Comparison of ENCODE assay signal across 31 cellular contexts in the genomic region with DNA sequence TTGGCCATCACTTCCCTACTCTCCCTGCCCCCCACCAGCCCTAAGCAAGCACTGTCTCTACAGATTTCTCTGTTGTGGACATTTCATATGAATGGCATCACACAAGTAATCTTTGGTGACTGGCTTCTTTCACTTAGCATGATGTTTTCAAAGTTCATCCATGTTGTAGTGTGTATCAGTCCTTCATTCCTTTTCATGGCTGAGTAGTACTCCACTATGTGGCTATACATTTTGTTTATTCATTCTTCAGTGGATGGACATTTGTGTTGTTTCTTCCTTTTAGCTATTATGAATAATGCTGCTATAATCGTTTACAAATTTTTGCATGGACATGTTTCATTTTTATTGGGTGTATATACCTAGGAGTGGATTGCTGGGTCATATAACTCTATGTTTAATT.
"Had no signal": no experiment of that assay in that cellular context is flagged by ENCODE, and none has a peak within 500 bp of the region (broad histone marks: within the 10 kb centered on the region; RNA-seq: fewer than 3 reads in every experiment).

No MANE protein-coding gene starts in this region.

- H3K4me3 Mint-ChIP-seq: immature natural killer cell; mesothelial cell of epicardium; naive B cell; nephron; neural crest cell; stimulated activated memory B cell treated with anti-CD40 and anti-IgM and Interleukin-4, amounts not matched to agents 10 μg/mL and 1 μg/mL and 100 μg/mL, for 72 hours; stimulated activated naive CD8-positive, alpha-beta T cell treated with anti-CD3 and anti-CD28 coated beads, Interleukin-15, amount 100 ng/mL, for 72 hours; type B pancreatic cell had no signal

- H3K9me3 Mint-ChIP-seq: nephron; stimulated activated memory B cell treated with anti-CD40 and anti-IgM and Interleukin-4, amounts not matched to agents 10 μg/mL and 1 μg/mL and 100 μg/mL, for 72 hours; type B pancreatic cell had no signal

- H3K27me3 ChIP-seq: left lung, pancreas, tibial nerve, uterus had no signal

- DNase-seq: hypothalamus; immature natural killer cell; kidney; left colon; lower lobe of right lung; mammary epithelial cell; mesenchymal stem cell; naive B cell; nucleus accumbens; pancreas; retina; right cardiac atrium; stimulated activated CD4-positive, alpha-beta T cell treated with anti-CD3 and anti-CD28 coated beads, Interleukin-12 subunit alpha, Interleukin-12 subunit beta, amount 100 ng/mL, for 4 hours; stimulated activated CD4-positive, alpha-beta T cell treated with anti-CD3 and anti-CD28 coated beads, Interleukin-15, amount 100 ng/mL, for 24 hours; stimulated activated CD4-positive, alpha-beta T cell treated with anti-CD3 and anti-CD28 coated beads, Interleukin-2, amount 100 ng/mL, for 24 hours; stimulated activated CD4-positive, alpha-beta T cell treated with anti-CD3 and anti-CD28 coated beads, Interleukin-4, amount 100 ng/mL, for 24 hours; stimulated activated naive CD4-positive, alpha-beta T cell treated with Interleukin-2 at 50 U/mL for 16 hours; stimulated activated naive CD8-positive, alpha-beta T cell treated with anti-CD3 and anti-CD28 coated beads, Interleukin-15, amount 100 ng/mL, for 72 hours; substantia nigra; uterus had no signal

- H3K27ac Mint-ChIP-seq: immature natural killer cell; mesothelial cell of epicardium; nephron; stimulated activated memory B cell treated with anti-CD40 and anti-IgM and Interleukin-4, amounts not matched to agents 10 μg/mL and 1 μg/mL and 100 μg/mL, for 72 hours; stimulated activated naive CD8-positive, alpha-beta T cell treated with anti-CD3 and anti-CD28 coated beads, Interleukin-15, amount 100 ng/mL, for 72 hours; type B pancreatic cell had no signal

- FAIRE-seq: islet of Langerhans, kidney, pancreas had no signal

- H3K36me3 ChIP-seq: uterus had no signal

- H3K9me3 ChIP-seq: lower lobe of right lung, pancreas, prostate gland, uterus had no signal

- ATAC-seq: left lung; lower lobe of right lung; sciatic nerve; stimulated activated memory B cell treated with anti-CD40 and anti-IgM and Interleukin-4, amounts not matched to agents 10 μg/mL and 1 μg/mL and 100 μg/mL, for 72 hours; stimulated activated naive CD8-positive, alpha-beta T cell treated with anti-CD3 and anti-CD28 coated beads, Interleukin-15, amount 100 ng/mL, for 72 hours had no signal

- H3K4me1 ChIP-seq: left lung, lower lobe of right lung, prostate gland, uterus had no signal

- H3K4me1 Mint-ChIP-seq: nephron; neural crest cell; stimulated activated memory B cell treated with anti-CD40 and anti-IgM and Interleukin-4, amounts not matched to agents 10 μg/mL and 1 μg/mL and 100 μg/mL, for 72 hours; stimulated activated naive CD8-positive, alpha-beta T cell treated with anti-CD3 and anti-CD28 coated beads, Interleukin-15, amount 100 ng/mL, for 72 hours had no signal

- H3K4me3 ChIP-seq: left lung, lower lobe of right lung, pancreas, prostate gland, skin epidermis, tibial nerve, uterus had no signal

- H3K27me3 Mint-ChIP-seq: stimulated activated memory B cell treated with anti-CD40 and anti-IgM and Interleukin-4, amounts not matched to agents 10 μg/mL and 1 μg/mL and 100 μg/mL, for 72 hours; stimulated activated naive CD8-positive, alpha-beta T cell treated with anti-CD3 and anti-CD28 coated beads, Interleukin-15, amount 100 ng/mL, for 72 hours had no signal

- H3K27ac ChIP-seq: left lung, lower lobe of right lung, pancreas, prostate gland, skin epidermis, tibial nerve, uterus had no signal
